ENCODE assay signal across 35 cellular contexts in genomic region chr1:118940957-118941356, GRCh38. TPM values are rescaled to one million over a fixed set of nuclear protein-coding genes. Genes with fewer than 3 reads are reported as not detected.
"Had no signal": no experiment of that assay in that cellular context is flagged by ENCODE, and none has a peak within 500 bp of the region (broad histone marks: within the 10 kb centered on the region; RNA-seq: fewer than 3 reads in every experiment).

No MANE protein-coding gene starts in this region.

- H3K36me3 ChIP-seq: adrenal gland, ascending aorta, brain microvascular endothelial cell, breast epithelium, cardiac muscle cell had no signal

- H3K9me3 ChIP-seq: adrenal gland, ascending aorta, body of pancreas, breast epithelium had no signal

- H3K27ac ChIP-seq: adrenal gland, ascending aorta, body of pancreas, brain microvascular endothelial cell, breast epithelium, cardiac muscle cell had no signal

- H3K4me3 ChIP-seq: adrenal gland, ascending aorta, body of pancreas, breast epithelium, cardiac muscle cell had no signal

- H3K27me3 ChIP-seq: adrenal gland, ascending aorta, body of pancreas, brain microvascular endothelial cell, breast epithelium had no signal

- H3K4me1 ChIP-seq: adrenal gland, ascending aorta, body of pancreas, breast epithelium had no signal

- DNase-seq: activated effector memory CD4-positive, alpha-beta T cell treated with anti-CD3 and anti-CD28 coated beads, Interleukin-2, amount 50 U/mL, for 16 hours; activated effector memory CD4-positive, alpha-beta T cell treated with Interleukin-2 at 50 U/mL for 16 hours; activated gamma-delta T cell; activated gamma-delta T cell treated with Interleukin-2 at 50 U/mL for 16 hours; activated naive CD4-positive, alpha-beta T cell; activated naive CD4-positive, alpha-beta T cell treated with anti-CD3 and anti-CD28 coated beads for 36 hours; activated naive CD4-positive, alpha-beta T cell treated with anti-CD3 and anti-CD28 coated beads, Interleukin-2, amount 10 ng/mL, durations not matched to agents 7 days and 5 days; activated naive CD4-positive, alpha-beta T cell treated with anti-CD3 and anti-CD28 coated beads, Interleukin-2, amount 50 U/mL, for 16 hours; activated naive CD4-positive, alpha-beta T cell treated with Interleukin-2 at 50 U/mL for 16 hours; activated naive CD8-positive, alpha-beta T cell treated with anti-CD3 and anti-CD28 coated beads for 36 hours; activated naive CD8-positive, alpha-beta T cell treated with anti-CD3 and anti-CD28 coated beads, Interleukin-2, amount 10 ng/mL, durations not matched to agents 7 days and 5 days; activated naive CD8-positive, alpha-beta T cell treated with anti-CD3 and anti-CD28 coated beads, Interleukin-2, amount 50 U/mL, for 24 hours; activated T-cell treated with anti-CD3 and anti-CD28 coated beads, Interleukin-2, amount 50 U/mL, for 1 hour; activated T-cell treated with anti-CD3 and anti-CD28 coated beads, Interleukin-2, amount 50 U/mL, for 24 hours; activated T-cell treated with anti-CD3 and anti-CD28 coated beads, Interleukin-2, amount 50 U/mL, for 4 hours; activated T-cell treated with anti-CD3 and anti-CD28 coated beads, Interleukin-2, amount 50 U/mL, for 48 hours; activated T-cell treated with anti-CD3 and anti-CD28 coated beads, Interleukin-2, amount 50 U/mL, for 72 hours; adrenal gland; amniotic stem cell; amygdala; anterior cingulate cortex; aorta; body of pancreas; brain microvascular endothelial cell; caudate nucleus; central memory CD4-positive, alpha-beta T cell; cerebellar nuclear complex had no signal

- ATAC-seq: activated naive CD4-positive, alpha-beta T cell treated with anti-CD3 and anti-CD28 coated beads, Interleukin-2, amount 50 U/mL, for 72 hours; activated naive CD8-positive, alpha-beta T cell treated with anti-CD3 and anti-CD28 coated beads, Interleukin-2, amount 50 U/mL, for 24 hours; activated T-cell treated with anti-CD3 and anti-CD28 coated beads, Interleukin-2, amount 50 U/mL, for 4 hours; activated T-cell treated with anti-CD3 and anti-CD28 coated beads, Interleukin-2, amount 50 U/mL, for 72 hours; activated T-helper 17 cell treated with anti-CD3 and anti-CD28 coated beads, Interleukin-2, amount 50 U/mL, for 72 hours; body of pancreas had no signal

RNA-seq across cellular contexts. Expression of gene TBX15, which starts 47.2 kb away (rescaled TPM):
- total RNA-seq: activated naive CD4-positive, alpha-beta T cell treated with anti-CD3 and anti-CD28 coated beads for 36 hours; activated naive CD4-positive, alpha-beta T cell treated with anti-CD3 and anti-CD28 coated beads, Interleukin-2, amount 50 U/mL, for 72 hours; activated naive CD8-positive, alpha-beta T cell treated with anti-CD3 and anti-CD28 coated beads for 36 hours; activated naive CD8-positive, alpha-beta T cell treated with anti-CD3 and anti-CD28 coated beads, Interleukin-2, amount 10 ng/mL, durations not matched to agents 7 days and 5 days; activated T-cell treated with anti-CD3 and anti-CD28 coated beads, Interleukin-2, amount 50 U/mL, for 4 hours; activated T-helper 1 cell treated with anti-CD3 and anti-CD28 coated beads, Interleukin-12 subunit alpha, Interleukin-12 subunit beta, Interleukin-2, Interleukin-4 antibody, amounts not matched to agents 30 ng/mL and 10 ng/mL and 1 ng/mL, durations not matched to agents 14 hours and 24 hours and 36 hours; activated T-helper 17 cell treated with anti-CD3 and anti-CD28 coated beads, Interleukin-2, amount 50 U/mL, for 72 hours; activated T-helper 2 cell treated with anti-CD3 and anti-CD28 coated beads, Interferon-gamma antibody, Interleukin-2, Interleukin-4, amounts not matched to agents 10 μg/mL and 5 μg/mL and 100 μg/mL, durations not matched to agents 14 hours and 24 hours and 36 hours; body of pancreas; bronchial epithelial cell; cardiac muscle cell had no signal
- polyA plus RNA-seq: cardiac muscle cell had no signal
